14 cellular contexts compared by ENCODE assay signal in the genomic region with DNA sequence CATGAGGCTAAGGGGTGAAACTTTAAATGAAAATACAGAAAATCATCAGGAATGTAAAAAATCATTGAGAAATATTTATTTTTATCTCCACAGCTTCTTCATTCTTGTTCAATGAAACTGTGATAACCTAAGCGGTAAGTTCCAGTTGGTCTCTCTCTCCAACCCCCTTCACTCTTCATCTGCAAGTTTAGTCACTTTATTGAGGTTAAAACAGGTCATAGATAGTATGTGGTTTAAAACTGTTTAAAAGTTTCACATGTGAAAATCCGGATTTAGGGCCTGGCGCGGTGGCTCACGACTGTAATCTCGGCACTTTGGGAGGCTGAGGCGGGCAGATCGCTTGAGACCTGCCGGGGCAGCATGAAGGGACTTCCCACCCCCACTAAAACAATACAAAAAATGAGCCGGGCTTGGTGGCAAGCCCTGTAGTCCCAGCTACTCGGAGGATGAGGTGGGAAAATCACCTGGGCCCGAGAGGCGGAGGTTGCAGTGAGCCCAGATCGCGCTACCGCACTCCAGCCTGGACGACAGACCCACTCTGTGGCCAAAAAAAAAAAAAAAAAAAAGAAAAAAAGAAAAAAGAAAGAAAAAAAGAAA. TPM values are rescaled to one million over a fixed set of nuclear protein-coding genes. Genes with fewer than 3 reads are reported as not detected.
DNase-seq lines count a peak whose midpoint lies in the region; ATAC-seq and TF ChIP-seq lines count a peak whose summit lies in the region.
"Had no signal": no experiment of that assay in that cellular context is flagged by ENCODE, and none has a peak within 500 bp of the region (broad histone marks: within the 10 kb centered on the region; RNA-seq: fewer than 3 reads in every experiment).

No MANE protein-coding gene starts in this region.

- no peak for TF ChIP-seq RAD21 in HCT116 (IDR thresholded peaks at IDR 0.05; ENCODE audit: low read depth)

- peaks cover 2% of the 10 kb centered on the region for H3K27me3 Mint-ChIP-seq in central memory CD8-positive, alpha-beta T cell
- H3K27me3 Mint-ChIP-seq in natural killer cell treated with Interleukin-12 subunit alpha and Interleukin-12 subunit beta and Interleukin-15 and Interleukin-18, amount 100 ng/mL, for 72 hours, result peaks cover 2 to 5% of the 10 kb centered on the region in 2 donors
- no peaks in the 10 kb centered on the region for H3K27me3 Mint-ChIP-seq in CD8-positive, alpha-beta T cell (ENCODE audit: low read depth)

- CTCF ChIA-PET in HCT116 (lab: Charles Lee), result no interaction called here
- CTCF ChIA-PET in CD8-positive, alpha-beta T cell (lab: Charles Lee), result no interaction called here

- TF ChIP-seq CTCF in HCT116 (IDR thresholded peaks at IDR 0.05 in 2 of 3, conservative IDR thresholded peaks at IDR 0.05 in 1 of 3; ENCODE audit: borderline replicate concordance in 1 of 3, insufficient read depth in 1 of 3, low read depth in 2 of 3, low read length in 2 of 3), result no peak
- TF ChIP-seq CTCF in CD8-positive, alpha-beta T cell (IDR thresholded peaks at IDR 0.05), result no peak
- no peak for TF ChIP-seq CTCF in gastrocnemius medialis (IDR thresholded peaks at IDR 0.05 in 4 of 5, conservative IDR thresholded peaks at IDR 0.05 in 1 of 5)

- ATAC-seq in HCT116, result no peak
- ATAC-seq in central memory CD8-positive, alpha-beta T cell (replicated peaks; ENCODE audit: extremely low read depth, poor library complexity, severe bottlenecking), result no peak
- ATAC-seq in natural killer cell treated with Interleukin-12 subunit alpha and Interleukin-12 subunit beta and Interleukin-15 and Interleukin-18, amount 100 ng/mL, for 72 hours, result no peak
- no peak for ATAC-seq in CD8-positive, alpha-beta T cell
- no peak for ATAC-seq in gastrocnemius medialis
- no peak for ATAC-seq in HG02759 (IDR thresholded peaks at IDR 0.05; ENCODE audit: unreplicated experiment)

- H3K9me2 ChIP-seq in HCT116 (ENCODE audit: insufficient read depth), result no peaks in the 10 kb centered on the region

- H3K36me3 ChIP-seq in BLaER1 (no peaks in the 10 kb centered on the region), HCT116 (ENCODE audit: control insufficient read depth in 1 of 2, insufficient read depth in 2 of 2, low read length in 2 of 2) (no peaks in the 10 kb centered on the region), gastrocnemius medialis (no peaks in the 10 kb centered on the region)
- H3K36me3 ChIP-seq in CD8-positive, alpha-beta T cell (ENCODE audit: insufficient read depth, low read length), result no peaks in the 10 kb centered on the region
- H3K36me3 ChIP-seq: esophagus muscularis mucosa, upper lobe of left lung had no signal

- H3K9ac ChIP-seq in BLaER1 (no peak overlapping the region; the same call in 1 of the 2 replicates), HCT116 (ENCODE audit: low read length) (no peak overlapping the region)

- H3K27ac ChIP-seq in BLaER1, result no peak overlapping the region
- no peak overlapping the region for H3K27ac ChIP-seq in HCT116 (ENCODE audit: low read depth, low read length)
- no peak overlapping the region for H3K27ac ChIP-seq in CD8-positive, alpha-beta T cell (ENCODE audit: low read depth, low read length)
- peak overlapping the region in 1 of 4 donors; percentile 86 for H3K27ac ChIP-seq in gastrocnemius medialis

- TF ChIP-seq POLR2A in HCT116 (IDR thresholded peaks at IDR 0.05; ENCODE audit: borderline replicate concordance, extremely low read depth, insufficient read depth, insufficient read length) (no peak), gastrocnemius medialis (IDR thresholded peaks at IDR 0.05) (no peak)

- DNase-seq in HCT116 (ENCODE audit: low read depth, low spot score) (no peak), ecto neural progenitor cell (ENCODE audit: low spot score) (no peak), gastrocnemius medialis (no peak)
- no peak for DNase-seq in central memory CD8-positive, alpha-beta T cell (ENCODE audit: low spot score in 2 of 2)
- no peak for DNase-seq in natural killer cell treated with Interleukin-12 subunit alpha and Interleukin-12 subunit beta and Interleukin-15 and Interleukin-18, amount 100 ng/mL, for 72 hours (ENCODE audit: low spot score)
- DNase-seq in CD8-positive, alpha-beta T cell, result no peak
- DNase-seq: activated CD4-positive, CD25-positive, alpha-beta regulatory T cell; AML-193; H7; stimulated activated CD4-positive, alpha-beta T cell treated with anti-CD3 and anti-CD28 coated beads, Interleukin-2, amount 100 ng/mL, for 24 hours had no signal

- H3K27me3 ChIP-seq in BLaER1 (no peaks in the 10 kb centered on the region), HCT116 (ENCODE audit: insufficient read depth, low read length) (no peaks in the 10 kb centered on the region), gastrocnemius medialis (no peaks in the 10 kb centered on the region)
- H3K27me3 ChIP-seq in CD8-positive, alpha-beta T cell (ENCODE audit: insufficient read depth, low read length), result no peaks in the 10 kb centered on the region
- H3K27me3 ChIP-seq: esophagus muscularis mucosa, upper lobe of left lung had no signal

- peaks cover 10% of the 10 kb centered on the region for H3K36me3 Mint-ChIP-seq in central memory CD8-positive, alpha-beta T cell (ENCODE audit: insufficient read depth)
- H3K36me3 Mint-ChIP-seq in natural killer cell treated with Interleukin-12 subunit alpha and Interleukin-12 subunit beta and Interleukin-15 and Interleukin-18, amount 100 ng/mL, for 72 hours, result no peaks in the 10 kb centered on the region
- peaks cover 7% of the 10 kb centered on the region for H3K36me3 Mint-ChIP-seq in CD8-positive, alpha-beta T cell

- H3K79me2 ChIP-seq in HCT116 (ENCODE audit: insufficient read depth, low read length), result peaks cover 11% of the 10 kb centered on the region

- H3K4me1 Mint-ChIP-seq in central memory CD8-positive, alpha-beta T cell, result peaks cover 16% of the 10 kb centered on the region
- peaks cover 17 to 19% of the 10 kb centered on the region in 2 donors for H3K4me1 Mint-ChIP-seq in natural killer cell treated with Interleukin-12 subunit alpha and Interleukin-12 subunit beta and Interleukin-15 and Interleukin-18, amount 100 ng/mL, for 72 hours (ENCODE audit: low read depth in 2 of 2)
- H3K4me1 Mint-ChIP-seq in CD8-positive, alpha-beta T cell (ENCODE audit: low read depth), result peaks cover 26% of the 10 kb centered on the region

- in situ Hi-C loops in gastrocnemius medialis (cut with MboI; ENCODE audit: low sequenced_read_pairs in 4 of 4), result loop anchor here (10.0 to 25.0 kb wide), 6 partner anchors 271 to 724 kb away; partner anchors contain the start of genes PIGN (in 1 of the 4), RELCH (in 1 of the 4) and VPS4B (in 1 of the 4)

- no peak overlapping the region for H3K4me3 ChIP-seq in BLaER1
- no peak overlapping the region for H3K4me3 ChIP-seq in HCT116 (replicated peaks in 1 of 2; ENCODE audit: low read depth in 1 of 2, low read length in 2 of 2)
- no peak overlapping the region for H3K4me3 ChIP-seq in CD8-positive, alpha-beta T cell (ENCODE audit: low read depth, low read length)
- H3K4me3 ChIP-seq in gastrocnemius medialis, result no peak overlapping the region

- H4K20me1 ChIP-seq in BLaER1, result peaks cover 26% of the 10 kb centered on the region
- no peaks in the 10 kb centered on the region for H4K20me1 ChIP-seq in HCT116 (ENCODE audit: insufficient read depth)

- intact Hi-C loops in HCT116 (cut with micrococcal nuclease) (no loop called here), gastrocnemius medialis (cut with DNase I; ENCODE audit: low total_unique reads) (loop anchor here (1.0 to 2.0 kb wide), 4 partner anchors 127 to 269 kb away; partner anchors contain the start of gene ZCCHC2)
- intact Hi-C loops in CD8-positive, alpha-beta T cell (cut with DNase I, micrococcal nuclease), result loop anchor here (1.0 to 10.0 kb wide), 8 partner anchors 89 to 1261 kb away; partner anchors contain the start of gene SERPINB8 (in 1 of the 2)

- no TSS peak for BruUV-seq in HCT116 (replicated peaks; lab: Mats Ljungman, UMichigan)

- H3K4me3 Mint-ChIP-seq in central memory CD8-positive, alpha-beta T cell, result no peak overlapping the region
- H3K4me3 Mint-ChIP-seq in natural killer cell treated with Interleukin-12 subunit alpha and Interleukin-12 subunit beta and Interleukin-15 and Interleukin-18, amount 100 ng/mL, for 72 hours, result peak overlapping the region; percentile 30
- no peak overlapping the region for H3K4me3 Mint-ChIP-seq in CD8-positive, alpha-beta T cell

- H3K27ac Mint-ChIP-seq in central memory CD8-positive, alpha-beta T cell (ENCODE audit: low read depth), result peak overlapping the region; percentile 80
- H3K27ac Mint-ChIP-seq in natural killer cell treated with Interleukin-12 subunit alpha and Interleukin-12 subunit beta and Interleukin-15 and Interleukin-18, amount 100 ng/mL, for 72 hours, result peak overlapping the region in 1 of 2 donors; percentile 65
- H3K27ac Mint-ChIP-seq in CD8-positive, alpha-beta T cell, result no peak overlapping the region

- RAD21 ChIA-PET in HCT116 (lab: Charles Lee; ENCODE audit: low non-redundant PET in 1 of 2, low total read pairs in 2 of 2, uncharacterized antibody in 2 of 2, unreplicated experiment in 2 of 2), result no interaction called here

- H3K9me3 ChIP-seq in BLaER1 (no peaks in the 10 kb centered on the region), HCT116 (ENCODE audit: control insufficient read depth in 1 of 2, insufficient read depth in 1 of 2, low read depth in 1 of 2, low read length in 2 of 2) (no peaks in the 10 kb centered on the region), gastrocnemius medialis (no peaks in the 10 kb centered on the region)
- no peaks in the 10 kb centered on the region for H3K9me3 ChIP-seq in CD8-positive, alpha-beta T cell (ENCODE audit: low read length)
- H3K9me3 ChIP-seq: esophagus muscularis mucosa, upper lobe of left lung had no signal

- H3K9me3 Mint-ChIP-seq in central memory CD8-positive, alpha-beta T cell, result no peaks in the 10 kb centered on the region
- H3K9me3 Mint-ChIP-seq in natural killer cell treated with Interleukin-12 subunit alpha and Interleukin-12 subunit beta and Interleukin-15 and Interleukin-18, amount 100 ng/mL, for 72 hours, result no peaks in the 10 kb centered on the region
- H3K9me3 Mint-ChIP-seq in CD8-positive, alpha-beta T cell, result no peaks in the 10 kb centered on the region

- peak overlapping the region; percentile 93 for H2AFZ ChIP-seq in HCT116 (ENCODE audit: low read depth, low read length, poor library complexity, severe bottlenecking)

- H3K4me1 ChIP-seq in BLaER1 (peaks cover 34% of the 10 kb centered on the region), HCT116 (ENCODE audit: control insufficient read depth in 1 of 2, insufficient read depth in 2 of 2, low read length in 2 of 2) (peaks cover 8 to 27% of the 10 kb centered on the region in 2 experiments), gastrocnemius medialis (peaks cover 9 to 21% of the 10 kb centered on the region in 2 donors)
- peaks cover 15% of the 10 kb centered on the region for H3K4me1 ChIP-seq in CD8-positive, alpha-beta T cell (ENCODE audit: insufficient read depth, low read length)

- POLR2A ChIA-PET in HCT116 (lab: Charles Lee), result no interaction called here
- POLR2A ChIA-PET in CD8-positive, alpha-beta T cell (lab: Charles Lee), result no interaction called here

- H3K4me2 ChIP-seq in BLaER1 (peak overlapping the region; percentile 81; the same call in 1 of the 2 replicates), HCT116 (ENCODE audit: low read length) (no peak overlapping the region)

RNA-seq across cellular contexts. Expression of gene PHLPP1, which starts 1.6 kb away (rescaled TPM):
- total RNA-seq in HCT116 (2021; ENCODE audit: unreplicated experiment), result 14.7 TPM
- polyA plus RNA-seq in HCT116 (2012), result 6.7 TPM in 2 replicates
- 10 to 100 TPM in 1 of 2 donors, 1 to 10 TPM in 1; 8.3 to 12.7 TPM for total RNA-seq in natural killer cell treated with Interleukin-12 subunit alpha and Interleukin-12 subunit beta and Interleukin-15 and Interleukin-18, amount 100 ng/mL, for 72 hours
- 10 to 100 TPM; 11.4 to 13.1 TPM for total RNA-seq in CD8-positive, alpha-beta T cell
- total RNA-seq in gastrocnemius medialis, result 1 to 10 TPM; 5.5 to 9.7 (median 8.0) TPM
